Comparison of ENCODE assay signal across 8 cellular contexts in genomic region chr7:152823397-152823980, GRCh38.
DNase-seq lines count a peak whose midpoint lies in the region; ATAC-seq and TF ChIP-seq lines count a peak whose summit lies in the region.
"Not testable (repeated sequence)": the region's sequence is repeated elsewhere in the genome, so short reads cannot be mapped to it uniquely, and the experiment has no call there.

No MANE protein-coding gene starts in this region.

- H3K27ac ChIP-seq in PC-3 (ENCODE audit: low read length); mesenchymal stem cell (ENCODE audit: low read length, poor library complexity, severe bottlenecking): not testable (repeated sequence)

- intact Hi-C loops in PC-3 (cut with micrococcal nuclease): loop anchor here (2.0 kb wide), 1 partner anchor 483 kb away; no protein-coding TSS in a partner anchor

- H3F3A ChIP-seq in PC-3 (ENCODE audit: low read length, unreplicated experiment): not testable (repeated sequence)

- not testable (repeated sequence) for H2AFZ ChIP-seq in PC-3 (ENCODE audit: low read length); mesenchymal stem cell (ENCODE audit: low read depth, low read length)

- not testable (repeated sequence) for H3K79me1 ChIP-seq in mesenchymal stem cell (replicated peaks; ENCODE audit: low read length, poor library complexity, severe bottlenecking)

- H3K9me3 Mint-ChIP-seq in activated naive CD8-positive, alpha-beta T cell treated with anti-CD3 and anti-CD28 coated beads, Interleukin-2, amount 50 U/mL, for 24 hours: not testable (repeated sequence)

- not testable (repeated sequence) for H3K36me3 Mint-ChIP-seq in activated naive CD8-positive, alpha-beta T cell treated with anti-CD3 and anti-CD28 coated beads, Interleukin-2, amount 50 U/mL, for 24 hours (ENCODE audit: low read depth)

- H3K9me3 ChIP-seq in PC-3 (ENCODE audit: low read length); mesenchymal stem cell (ENCODE audit: control insufficient read depth, low read length): not testable (repeated sequence)

- not testable (repeated sequence) for H2BK12ac ChIP-seq in mesenchymal stem cell (ENCODE audit: low read length in 2 of 2)

- H4K20me1 ChIP-seq in PC-3 (ENCODE audit: low read length): not testable (repeated sequence)

- not testable (repeated sequence) for H3K4me2 ChIP-seq in PC-3 (ENCODE audit: low read length); mesenchymal stem cell (ENCODE audit: low read length, poor library complexity, severe bottlenecking)

- not testable (repeated sequence) for H3K4me1 ChIP-seq in PC-3 (ENCODE audit: insufficient read depth, low read length); mesenchymal stem cell (ENCODE audit: control insufficient read depth, insufficient read depth, low read depth, low read length)

- not testable (repeated sequence) for H3K4ac ChIP-seq in mesenchymal stem cell (ENCODE audit: low read depth in 1 of 2, low read length in 2 of 2)

- peak; percentile 38; the same call in 1 of the 2 replicates for TF ChIP-seq CTCF in PC-3 (conservative IDR thresholded peaks at IDR 0.05; ENCODE audit: low read depth, low read length)

- peak; percentile 68 for DNase-seq in DMS 273 (lab: John Stamatoyannopoulos, UW; ENCODE audit: unreplicated experiment)
- peak; percentile 22 for DNase-seq in M059J (ENCODE audit: low read depth)
- peak; percentile 37 for DNase-seq in PC-3
- DNase-seq in activated naive CD8-positive, alpha-beta T cell treated with anti-CD3 and anti-CD28 coated beads, Interleukin-2, amount 50 U/mL, for 24 hours: not testable (repeated sequence)
- DNase-seq in fibroblast of peridontal ligament (ENCODE audit: extremely low read depth): peak; percentile 26
- peak; percentile 19 for DNase-seq in mesenchymal stem cell
- DNase-seq in superior temporal gyrus (ENCODE audit: extremely low spot score): peak; percentile 26

- not testable (repeated sequence) for H3K9ac ChIP-seq in PC-3 (ENCODE audit: low read length); mesenchymal stem cell (ENCODE audit: low read length)

- not testable (repeated sequence) for BruUV-seq in PC-3 (replicated peaks; lab: Mats Ljungman, UMichigan)

- H3K79me2 ChIP-seq in PC-3 (ENCODE audit: low read length): not testable (repeated sequence)

- peak; percentile 59 for ATAC-seq in GM21529 (IDR thresholded peaks at IDR 0.05; ENCODE audit: unreplicated experiment)
- peak; percentile 75 for ATAC-seq in PC-3
- ATAC-seq in activated naive CD8-positive, alpha-beta T cell treated with anti-CD3 and anti-CD28 coated beads, Interleukin-2, amount 50 U/mL, for 24 hours: peak; percentile 68

- not testable (repeated sequence) for H3K27me3 ChIP-seq in PC-3 (ENCODE audit: low read length); mesenchymal stem cell (ENCODE audit: control insufficient read depth in 1 of 2, insufficient read depth in 1 of 2, low read length in 2 of 2)

- not testable (repeated sequence) for H3K4me3 Mint-ChIP-seq in activated naive CD8-positive, alpha-beta T cell treated with anti-CD3 and anti-CD28 coated beads, Interleukin-2, amount 50 U/mL, for 24 hours

- CTCF ChIA-PET in PC-3 (lab: Charles Lee): not testable (repeated sequence)

- H2BK120ac ChIP-seq in mesenchymal stem cell (ENCODE audit: low read depth, low read length): not testable (repeated sequence)

- not testable (repeated sequence) for H3K23ac ChIP-seq in mesenchymal stem cell (ENCODE audit: low read length in 2 of 2)

- not testable (repeated sequence) for H2BK5ac ChIP-seq in mesenchymal stem cell (ENCODE audit: low read depth, low read length, poor library complexity, severe bottlenecking)

- not testable (repeated sequence) for H2AK5ac ChIP-seq in mesenchymal stem cell (ENCODE audit: low read length, severe bottlenecking)

- not testable (repeated sequence) for H3K18ac ChIP-seq in mesenchymal stem cell (ENCODE audit: low read depth in 1 of 2, low read length in 2 of 2)

- H4K91ac ChIP-seq in mesenchymal stem cell (ENCODE audit: low read length): not testable (repeated sequence)

- H3K9me2 ChIP-seq in PC-3 (replicated peaks; ENCODE audit: low read length): not testable (repeated sequence)

- not testable (repeated sequence) for H3K14ac ChIP-seq in mesenchymal stem cell (ENCODE audit: low read length in 2 of 2)

- H3K27ac Mint-ChIP-seq in activated naive CD8-positive, alpha-beta T cell treated with anti-CD3 and anti-CD28 coated beads, Interleukin-2, amount 50 U/mL, for 24 hours: not testable (repeated sequence)

- not testable (repeated sequence) for H3K4me3 ChIP-seq in PC-3 (ENCODE audit: low read length); mesenchymal stem cell (ENCODE audit: insufficient read depth in 1 of 2, low read depth in 1 of 2, low read length in 2 of 2)

- POLR2A ChIA-PET in PC-3 (lab: Charles Lee; ENCODE audit: unreplicated experiment): not testable (repeated sequence)

- H3K27me3 Mint-ChIP-seq in activated naive CD8-positive, alpha-beta T cell treated with anti-CD3 and anti-CD28 coated beads, Interleukin-2, amount 50 U/mL, for 24 hours: not testable (repeated sequence)

- not testable (repeated sequence) for H3K36me3 ChIP-seq in PC-3 (ENCODE audit: low read depth, low read length)
- peaks cover 0 to 12% of the 10 kb centered on the region in 2 experiments for H3K36me3 ChIP-seq in mesenchymal stem cell (ENCODE audit: control insufficient read depth in 1 of 2, insufficient read depth in 2 of 2, low read depth in 1 of 2, low read length in 2 of 2)

- 76% methylated on average over 11 of the region's 11 CpGs for WGBS in mesenchymal stem cell

- H4K8ac ChIP-seq in mesenchymal stem cell (ENCODE audit: low read length): not testable (repeated sequence)

- not testable (repeated sequence) for H3K4me1 Mint-ChIP-seq in activated naive CD8-positive, alpha-beta T cell treated with anti-CD3 and anti-CD28 coated beads, Interleukin-2, amount 50 U/mL, for 24 hours

- not testable (repeated sequence) for H2BK15ac ChIP-seq in mesenchymal stem cell (ENCODE audit: low read depth, poor library complexity, severe bottlenecking)
